ENCODE assay signal across 12 cellular contexts in the genomic region with DNA sequence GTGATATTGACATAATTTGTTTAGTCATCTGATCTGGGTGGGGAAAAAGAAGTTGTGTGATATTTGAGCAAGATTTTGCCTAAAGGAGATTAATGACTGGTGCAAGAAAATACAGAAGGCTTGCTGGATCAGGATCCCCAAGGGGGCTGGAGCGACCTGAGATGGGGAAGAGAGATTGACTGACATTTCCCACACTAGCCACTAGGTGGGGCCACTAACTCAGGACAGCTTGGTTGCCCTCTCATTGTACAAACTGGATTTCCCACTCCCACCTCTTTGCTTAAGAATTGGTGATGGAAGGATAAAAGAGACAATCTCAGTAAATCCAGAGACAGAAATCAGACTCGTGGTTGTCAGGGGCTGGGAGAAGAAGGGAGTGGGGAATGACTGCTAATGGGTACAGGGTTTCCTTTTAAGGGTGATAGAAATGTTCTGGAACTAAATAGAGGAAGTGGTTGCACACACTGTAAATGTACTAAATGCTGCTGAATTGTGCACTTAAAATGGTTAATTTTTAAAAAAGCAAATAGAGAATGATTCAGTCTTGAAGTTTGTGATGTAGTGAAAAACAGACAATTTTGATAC. TPM values are rescaled to one million over a fixed set of nuclear protein-coding genes. Genes with fewer than 3 reads are reported as not detected.
DNase-seq lines count a peak whose midpoint lies in the region; ATAC-seq and TF ChIP-seq lines count a peak whose summit lies in the region.
"Had no signal": no experiment of that assay in that cellular context is flagged by ENCODE, and none has a peak within 500 bp of the region (broad histone marks: within the 10 kb centered on the region; RNA-seq: fewer than 3 reads in every experiment).

No MANE protein-coding gene starts in this region.

- DNase-seq in AG09319 (ENCODE audit: extremely low read depth, low read depth) (no peak), GM12864 (ENCODE audit: low read depth) (no peak), fibroblast of the aortic adventitia (ENCODE audit: low read depth) (no peak), islet precursor cell (no peak), gastrocnemius medialis (no peak), colonic mucosa (no peak)
- DNase-seq: mucosa of descending colon, NCI-H1436, SJCRH30 had no signal

- peak; percentile 23; the same call in 1 of the 2 replicates for TF ChIP-seq CTCF in AG09319 (IDR thresholded peaks at IDR 0.05; ENCODE audit: low read depth, low read length)
- TF ChIP-seq CTCF in GM12864 (IDR thresholded peaks at IDR 0.05; ENCODE audit: low read depth, low read length, missing control alignments): peak; percentile 66
- TF ChIP-seq CTCF in OCI-LY3 (IDR thresholded peaks at IDR 0.05; ENCODE audit: low read depth, low read length): peak; percentile 73
- TF ChIP-seq CTCF in fibroblast of the aortic adventitia (IDR thresholded peaks at IDR 0.05; ENCODE audit: insufficient read depth, low read length): peak; percentile 46
- no peak for TF ChIP-seq CTCF in gastrocnemius medialis (IDR thresholded peaks at IDR 0.05 in 4 of 5, conservative IDR thresholded peaks at IDR 0.05 in 1 of 5)
- no peak for TF ChIP-seq CTCF in colonic mucosa (IDR thresholded peaks at IDR 0.05)

- H3K27ac ChIP-seq in OCI-LY3 (ENCODE audit: low read length) (peak overlapping the region; percentile 68), gastrocnemius medialis (no peak overlapping the region), colonic mucosa (no peak overlapping the region)
- H3K27ac ChIP-seq: ascending aorta, SJCRH30 had no signal

- H3K4me3 ChIP-seq in GM12864 (ENCODE audit: low read depth, low read length) (no peak overlapping the region), OCI-LY3 (ENCODE audit: low read length) (no peak overlapping the region), fibroblast of the aortic adventitia (ENCODE audit: low read depth, low read length) (no peak overlapping the region), gastrocnemius medialis (no peak overlapping the region), colonic mucosa (no peak overlapping the region)
- H3K4me3 ChIP-seq: ascending aorta, mucosa of descending colon, SJCRH30 had no signal

- no peak overlapping the region for H3K9ac ChIP-seq in OCI-LY3 (ENCODE audit: low read length)
- H3K9ac ChIP-seq in colonic mucosa (ENCODE audit: low read depth in 2 of 2, low read length in 2 of 2): no peak overlapping the region

- no peak for TF ChIP-seq POLR2A in gastrocnemius medialis (IDR thresholded peaks at IDR 0.05)

- H3K27me3 ChIP-seq in OCI-LY3 (ENCODE audit: low read depth, low read length): no peaks in the 10 kb centered on the region
- peaks cover 0 to 5% (median 0%) of the 10 kb centered on the region in 3 donors for H3K27me3 ChIP-seq in gastrocnemius medialis
- H3K27me3 ChIP-seq in colonic mucosa: no peaks in the 10 kb centered on the region
- H3K27me3 ChIP-seq: ascending aorta, SJCRH30 had no signal

- H3K4me2 ChIP-seq in OCI-LY3 (ENCODE audit: low read length): no peak overlapping the region

- H3K4me1 ChIP-seq in OCI-LY3 (ENCODE audit: low read length) (peaks cover 23% of the 10 kb centered on the region), gastrocnemius medialis (no peaks in the 10 kb centered on the region), colonic mucosa (no peaks in the 10 kb centered on the region)
- H3K4me1 ChIP-seq: ascending aorta, SJCRH30 had no signal

- H3K79me2 ChIP-seq in OCI-LY3 (ENCODE audit: low read length): no peaks in the 10 kb centered on the region

- H3K9me3 ChIP-seq in OCI-LY3 (ENCODE audit: insufficient read depth, low read length) (peaks cover 12% of the 10 kb centered on the region; the same call in 1 of the 2 replicates), gastrocnemius medialis (peaks cover 0 to 19% (median 10%) of the 10 kb centered on the region in 3 donors), colonic mucosa (no peaks in the 10 kb centered on the region)
- H3K9me3 ChIP-seq: SJCRH30 had no signal

- intact Hi-C loops in gastrocnemius medialis (cut with DNase I; ENCODE audit: low total_unique reads) (no loop called here), colonic mucosa (cut with DNase I) (no loop called here)

- H4K20me1 ChIP-seq in OCI-LY3 (ENCODE audit: insufficient read depth, low read length): no peaks in the 10 kb centered on the region

- ATAC-seq in GM21529 (IDR thresholded peaks at IDR 0.05; ENCODE audit: unreplicated experiment): no peak
- no peak for ATAC-seq in gastrocnemius medialis
- ATAC-seq: mucosa of descending colon had no signal

- in situ Hi-C loops in gastrocnemius medialis (cut with MboI; ENCODE audit: low sequenced_read_pairs in 4 of 4): no loop called here

- H2AFZ ChIP-seq in OCI-LY3 (ENCODE audit: low read depth, low read length): no peak overlapping the region

- H3K36me3 ChIP-seq in OCI-LY3 (replicated peaks; ENCODE audit: low read depth, low read length) (peaks cover 19% of the 10 kb centered on the region), gastrocnemius medialis (no peaks in the 10 kb centered on the region), colonic mucosa (no peaks in the 10 kb centered on the region)
- H3K36me3 ChIP-seq: ascending aorta, SJCRH30 had no signal

RNA-seq across cellular contexts. Expression of a gene that starts 50.7 kb away (rescaled TPM):
- total RNA-seq in fibroblast of the aortic adventitia (ENCODE audit: low replicate concordance) (349 and 364 TPM in 2 replicates), gastrocnemius medialis (100 to 1,000 TPM in 3 of 4 donors, 10 to 100 TPM in 1; 92.8 to 226 (median 134) TPM), colonic mucosa (100 to 1,000 TPM; 249 to 302 TPM)

Comparison
In these comparisons a context has a peak if more than half of its experiments do, and no peak if none do; other contexts are left out.
1. CTCF ChIP-seq: peak in AG09319 (single experiment), GM12864 (single experiment), OCI-LY3 (single experiment) and fibroblast of the aortic adventitia (single experiment); none in gastrocnemius medialis (0 of 5) and colonic mucosa (single experiment).